In genomic region chrX:138638996-138639395, GRCh38 we compare ENCODE assay signal across 22 cellular contexts.
DNase-seq lines count a peak whose midpoint lies in the region; ATAC-seq and TF ChIP-seq lines count a peak whose summit lies in the region.
"Had no signal": no experiment of that assay in that cellular context is flagged by ENCODE, and none has a peak within 500 bp of the region (broad histone marks: within the 10 kb centered on the region; RNA-seq: fewer than 3 reads in every experiment).

No MANE protein-coding gene starts in this region.

- H3K36me3 ChIP-seq in PC-3 (ENCODE audit: low read depth, low read length): no peaks in the 10 kb centered on the region
- H3K36me3 ChIP-seq: BE2C had no signal

- H3K4me1 Mint-ChIP-seq in activated CD8-positive, alpha-beta T cell treated with anti-CD3 and anti-CD28 coated beads for 36 hours (ENCODE audit: low read depth): no peaks in the 10 kb centered on the region
- H3K4me1 Mint-ChIP-seq: CD4-positive, CD25-positive, alpha-beta regulatory T cell; CD8-positive, alpha-beta memory T cell; IgD-negative memory B cell had no signal

- H3K4me2 ChIP-seq in PC-3 (ENCODE audit: low read length): no peak overlapping the region

- H4K20me1 ChIP-seq in PC-3 (ENCODE audit: low read length): no peaks in the 10 kb centered on the region

- H3K9me3 ChIP-seq in PC-3 (ENCODE audit: low read length): no peaks in the 10 kb centered on the region
- H3K9me3 ChIP-seq: BE2C had no signal

- POLR2A ChIA-PET in PC-3 (lab: Charles Lee; ENCODE audit: unreplicated experiment) (no interaction called here), HEK293T (lab: Yijun Ruan, JAX) (no interaction called here), RWPE1 (lab: Yijun Ruan, JAX; ENCODE audit: low non-redundant PET) (no interaction called here)
- POLR2A ChIA-PET in activated CD8-positive, alpha-beta T cell treated with anti-CD3 and anti-CD28 coated beads for 36 hours (lab: Charles Lee): no interaction called here

- no peaks in the 10 kb centered on the region for H3K27me3 Mint-ChIP-seq in activated CD8-positive, alpha-beta T cell treated with anti-CD3 and anti-CD28 coated beads for 36 hours
- H3K27me3 Mint-ChIP-seq: CD4-positive, CD25-positive, alpha-beta regulatory T cell; IgD-negative memory B cell had no signal

- CTCF ChIA-PET in PC-3 (lab: Charles Lee) (no interaction called here), HEK293T (lab: Yijun Ruan, JAX) (no interaction called here), RWPE1 (lab: Yijun Ruan, JAX) (no interaction called here)
- CTCF ChIA-PET in activated CD8-positive, alpha-beta T cell treated with anti-CD3 and anti-CD28 coated beads for 36 hours (lab: Charles Lee): no interaction called here

- no peak overlapping the region for H3K9ac ChIP-seq in PC-3 (ENCODE audit: low read length)

- H3K4me3 ChIP-seq in AG10803 (ENCODE audit: low read length): no peak overlapping the region
- no peak overlapping the region for H3K4me3 ChIP-seq in PC-3 (ENCODE audit: low read length)

- no peaks in the 10 kb centered on the region for H3F3A ChIP-seq in PC-3 (ENCODE audit: low read length, unreplicated experiment)

- H3K27ac Mint-ChIP-seq in activated CD8-positive, alpha-beta T cell treated with anti-CD3 and anti-CD28 coated beads for 36 hours: no peak overlapping the region
- H3K27ac Mint-ChIP-seq: CD4-positive, CD25-positive, alpha-beta regulatory T cell; CD8-positive, alpha-beta memory T cell; IgD-negative memory B cell had no signal

- no peaks in the 10 kb centered on the region for H3K4me1 ChIP-seq in PC-3 (ENCODE audit: insufficient read depth, low read length)
- H3K4me1 ChIP-seq: BE2C had no signal

- intact Hi-C loops in PC-3 (cut with micrococcal nuclease): no loop called here
- intact Hi-C loops in activated CD8-positive, alpha-beta T cell treated with anti-CD3 and anti-CD28 coated beads for 36 hours (cut with micrococcal nuclease): no loop called here

- no peak overlapping the region for H3K27ac ChIP-seq in PC-3 (ENCODE audit: low read length)
- no peak overlapping the region for H3K27ac ChIP-seq in RWPE1

- DNase-seq in AG10803 (ENCODE audit: low read depth) (peak; percentile 1), GM03348 (ENCODE audit: low spot score) (peak; percentile 1), PC-3 (peak; percentile 2), astrocyte of the hippocampus (ENCODE audit: low read depth, low spot score) (peak; percentile 28), HEK293T (ENCODE audit: extremely low spot score) (no peak), RWPE1 (ENCODE audit: low spot score) (no peak)
- DNase-seq in activated CD4-positive, CD25-positive, alpha-beta regulatory T cell (lab: John Stamatoyannopoulos, UW): no peak
- DNase-seq in activated CD8-positive, alpha-beta T cell treated with anti-CD3 and anti-CD28 coated beads for 36 hours: no peak
- DNase-seq: 8988T; BE2C; C1 segment of cervical spinal cord; CD4-positive, CD25-positive, alpha-beta regulatory T cell; CD8-positive, alpha-beta memory T cell; COR-L47; DMS 273 treated with DMSO at 0.1 percent for 48 hours; DMS53; DND-41; GOT3; H7 had no signal

- no peak for ATAC-seq in PC-3
- ATAC-seq in activated CD8-positive, alpha-beta T cell treated with anti-CD3 and anti-CD28 coated beads for 36 hours: no peak
- ATAC-seq: HCT116, HepG2 had no signal

- no peaks in the 10 kb centered on the region for H3K9me3 Mint-ChIP-seq in activated CD8-positive, alpha-beta T cell treated with anti-CD3 and anti-CD28 coated beads for 36 hours
- H3K9me3 Mint-ChIP-seq: CD8-positive, alpha-beta memory T cell; IgD-negative memory B cell had no signal

- no peaks in the 10 kb centered on the region for H3K9me2 ChIP-seq in PC-3 (replicated peaks; ENCODE audit: low read length)

- BruUV-seq in PC-3 (replicated peaks; lab: Mats Ljungman, UMichigan): no TSS peak

- no peak overlapping the region for H2AFZ ChIP-seq in PC-3 (ENCODE audit: low read length)

- peaks cover 5% of the 10 kb centered on the region; the same call in 1 of the 2 replicates for H3K27me3 ChIP-seq in PC-3 (ENCODE audit: low read length)
- H3K27me3 ChIP-seq: BE2C had no signal

- no peak overlapping the region for H3K4me3 Mint-ChIP-seq in activated CD8-positive, alpha-beta T cell treated with anti-CD3 and anti-CD28 coated beads for 36 hours
- H3K4me3 Mint-ChIP-seq: CD4-positive, CD25-positive, alpha-beta regulatory T cell; CD8-positive, alpha-beta memory T cell; IgD-negative memory B cell had no signal

- no peaks in the 10 kb centered on the region for H3K79me2 ChIP-seq in PC-3 (ENCODE audit: low read length)

- no peaks in the 10 kb centered on the region for H3K36me3 Mint-ChIP-seq in activated CD8-positive, alpha-beta T cell treated with anti-CD3 and anti-CD28 coated beads for 36 hours (ENCODE audit: low read depth)
- H3K36me3 Mint-ChIP-seq: CD4-positive, CD25-positive, alpha-beta regulatory T cell; CD8-positive, alpha-beta memory T cell; IgD-negative memory B cell had no signal

- TF ChIP-seq CTCF in AG10803 (conservative IDR thresholded peaks at IDR 0.05; ENCODE audit: low read length) (no peak), PC-3 (conservative IDR thresholded peaks at IDR 0.05; ENCODE audit: low read depth, low read length) (no peak), RWPE1 (conservative IDR thresholded peaks at IDR 0.05; ENCODE audit: low read depth) (no peak)
- no peak for TF ChIP-seq CTCF in activated CD8-positive, alpha-beta T cell treated with anti-CD3 and anti-CD28 coated beads for 36 hours (IDR thresholded peaks at IDR 0.05)

TF ChIP-seq in HEK293T, 16 proteins besides CTCF, POLR2A, EP300 and RAD21:
- no peak for TF ChIP-seq ZNF384 (IDR thresholded peaks at IDR 0.05)
- TF ChIP-seq FOXK2 (IDR thresholded peaks at IDR 0.05): no peak
- TF ChIP-seq FOXM1 (IDR thresholded peaks at IDR 0.05; ENCODE audit: borderline replicate concordance): no peak
- no peak for TF ChIP-seq ELF4 (IDR thresholded peaks at IDR 0.05)
- TF ChIP-seq FOXA1 (IDR thresholded peaks at IDR 0.05): no peak
- no peak for TF ChIP-seq LEF1 (IDR thresholded peaks at IDR 0.05; ENCODE audit: borderline replicate concordance)
- no peak for TF ChIP-seq ARNT (IDR thresholded peaks at IDR 0.05)
- TF ChIP-seq TARDBP (IDR thresholded peaks at IDR 0.05): no peak
- no peak for TF ChIP-seq SP1 (IDR thresholded peaks at IDR 0.05)
- TF ChIP-seq NFRKB (IDR thresholded peaks at IDR 0.05): no peak
- TF ChIP-seq PKNOX1 (IDR thresholded peaks at IDR 0.05): no peak
- TF ChIP-seq SUZ12 (IDR thresholded peaks at IDR 0.05): no peak
- TF ChIP-seq L3MBTL2 (conservative IDR thresholded peaks at IDR 0.05): no peak
- no peak for TF ChIP-seq BHLHE40 (IDR thresholded peaks at IDR 0.05; ENCODE audit: borderline replicate concordance)
- TF ChIP-seq CTBP1 (IDR thresholded peaks at IDR 0.05; ENCODE audit: borderline replicate concordance): no peak
- no peak for TF ChIP-seq HDGF (IDR thresholded peaks at IDR 0.05; ENCODE audit: borderline replicate concordance)

Comparison
In these comparisons a context has a peak if more than half of its experiments do, and no peak if none do; other contexts are left out.
1. DNase-seq: peak in AG10803 (single experiment), GM03348 (single experiment), PC-3 (single experiment) and astrocyte of the hippocampus (single experiment); none in activated CD4-positive, CD25-positive, alpha-beta regulatory T cell (0 of 4), HEK293T (single experiment), activated CD8-positive, alpha-beta T cell treated with anti-CD3 and anti-CD28 coated beads for 36 hours (single experiment) and RWPE1 (single experiment).